Comparison of ENCODE assay signal across 8 cellular contexts in genomic region chr1:224211262-224211962, GRCh38. TPM values are rescaled to one million over a fixed set of nuclear protein-coding genes. Genes with fewer than 3 reads are reported as not detected.
DNase-seq lines count a peak whose midpoint lies in the region; ATAC-seq and TF ChIP-seq lines count a peak whose summit lies in the region.

No MANE protein-coding gene starts in this region.

- intact Hi-C loops in lower lobe of right lung (cut with DNase I) = no loop called here

- H3K4me1 Mint-ChIP-seq in effector memory CD8-positive, alpha-beta T cell (ENCODE audit: low read depth in 2 of 2) = no peaks in the 10 kb centered on the region
- H3K4me1 Mint-ChIP-seq in activated T-helper 17 cell treated with anti-CD3 and anti-CD28 coated beads, Interleukin-2, amount 50 U/mL, for 72 hours = no peaks in the 10 kb centered on the region

- H3K27ac Mint-ChIP-seq in effector memory CD8-positive, alpha-beta T cell = no peak overlapping the region
- no peak overlapping the region for H3K27ac Mint-ChIP-seq in activated T-helper 17 cell treated with anti-CD3 and anti-CD28 coated beads, Interleukin-2, amount 50 U/mL, for 72 hours

- no peaks in the 10 kb centered on the region for H3K27me3 ChIP-seq in lower lobe of right lung (ENCODE audit: low read depth)

- H3K9me3 Mint-ChIP-seq in effector memory CD8-positive, alpha-beta T cell = no peaks in the 10 kb centered on the region
- H3K9me3 Mint-ChIP-seq in activated T-helper 17 cell treated with anti-CD3 and anti-CD28 coated beads, Interleukin-2, amount 50 U/mL, for 72 hours = no peaks in the 10 kb centered on the region

- H3K27me3 Mint-ChIP-seq in effector memory CD8-positive, alpha-beta T cell = no peaks in the 10 kb centered on the region
- H3K27me3 Mint-ChIP-seq in activated T-helper 17 cell treated with anti-CD3 and anti-CD28 coated beads, Interleukin-2, amount 50 U/mL, for 72 hours = no peaks in the 10 kb centered on the region

- DNase-seq in DMS153 treated with DMSO at 0.1 percent for 48 hours (lab: John Stamatoyannopoulos, UW; ENCODE audit: unreplicated experiment) (peak; percentile 55), NCI-H1436 (lab: John Stamatoyannopoulos, UW) (peak; percentile 73), left lobe of liver (ENCODE audit: low spot score) (no peak), UCSD-AML1 (lab: John Stamatoyannopoulos, UW; ENCODE audit: unreplicated experiment) (no peak), lower lobe of right lung (no peak)
- DNase-seq in effector memory CD8-positive, alpha-beta T cell = no peak

- H3K9me3 ChIP-seq in lower lobe of right lung = no peaks in the 10 kb centered on the region

- no peak for TF ChIP-seq CTCF in VCaP (conservative IDR thresholded peaks at IDR 0.05)
- no peak for TF ChIP-seq CTCF in lower lobe of right lung (IDR thresholded peaks at IDR 0.05)

- H3K27ac ChIP-seq in VCaP (peak overlapping the region; percentile 81), lower lobe of right lung (no peak overlapping the region)

- no peak overlapping the region for H3K4me3 ChIP-seq in lower lobe of right lung

- H3K4me1 ChIP-seq in lower lobe of right lung = peaks cover 7% of the 10 kb centered on the region

- H3K36me3 Mint-ChIP-seq in effector memory CD8-positive, alpha-beta T cell (ENCODE audit: insufficient read depth) = no peaks in the 10 kb centered on the region
- no peaks in the 10 kb centered on the region for H3K36me3 Mint-ChIP-seq in activated T-helper 17 cell treated with anti-CD3 and anti-CD28 coated beads, Interleukin-2, amount 50 U/mL, for 72 hours (ENCODE audit: low read depth)

- no peak overlapping the region for H3K4me3 Mint-ChIP-seq in effector memory CD8-positive, alpha-beta T cell
- H3K4me3 Mint-ChIP-seq in activated T-helper 17 cell treated with anti-CD3 and anti-CD28 coated beads, Interleukin-2, amount 50 U/mL, for 72 hours = no peak overlapping the region

- H3K36me3 ChIP-seq in lower lobe of right lung = no peaks in the 10 kb centered on the region

- ATAC-seq in left lobe of liver = peak; percentile 71
- no peak for ATAC-seq in effector memory CD8-positive, alpha-beta T cell (replicated peaks)
- ATAC-seq in activated T-helper 17 cell treated with anti-CD3 and anti-CD28 coated beads, Interleukin-2, amount 50 U/mL, for 72 hours (replicated peaks) = no peak
- no peak for ATAC-seq in lower lobe of right lung

RNA-seq across cellular contexts. Expression of gene DEGS1, which starts 28.4 kb away (rescaled TPM):
- 17.2 TPM for total RNA-seq in left lobe of liver
- total RNA-seq in activated T-helper 17 cell treated with anti-CD3 and anti-CD28 coated beads, Interleukin-2, amount 50 U/mL, for 72 hours = 10 to 100 TPM; 37.7 to 72.3 TPM
- 72.0 TPM for total RNA-seq in lower lobe of right lung

Comparison
In these comparisons a context has a peak if more than half of its experiments do, and no peak if none do; other contexts are left out.
1. DNase-seq: peak in DMS153 treated with DMSO at 0.1 percent for 48 hours (single experiment) and NCI-H1436 (single experiment); none in left lobe of liver (single experiment), effector memory CD8-positive, alpha-beta T cell (0 of 3), UCSD-AML1 (single experiment) and lower lobe of right lung (single experiment).